Comparison of ENCODE assay signal across 1 cellular context in the genomic region with DNA sequence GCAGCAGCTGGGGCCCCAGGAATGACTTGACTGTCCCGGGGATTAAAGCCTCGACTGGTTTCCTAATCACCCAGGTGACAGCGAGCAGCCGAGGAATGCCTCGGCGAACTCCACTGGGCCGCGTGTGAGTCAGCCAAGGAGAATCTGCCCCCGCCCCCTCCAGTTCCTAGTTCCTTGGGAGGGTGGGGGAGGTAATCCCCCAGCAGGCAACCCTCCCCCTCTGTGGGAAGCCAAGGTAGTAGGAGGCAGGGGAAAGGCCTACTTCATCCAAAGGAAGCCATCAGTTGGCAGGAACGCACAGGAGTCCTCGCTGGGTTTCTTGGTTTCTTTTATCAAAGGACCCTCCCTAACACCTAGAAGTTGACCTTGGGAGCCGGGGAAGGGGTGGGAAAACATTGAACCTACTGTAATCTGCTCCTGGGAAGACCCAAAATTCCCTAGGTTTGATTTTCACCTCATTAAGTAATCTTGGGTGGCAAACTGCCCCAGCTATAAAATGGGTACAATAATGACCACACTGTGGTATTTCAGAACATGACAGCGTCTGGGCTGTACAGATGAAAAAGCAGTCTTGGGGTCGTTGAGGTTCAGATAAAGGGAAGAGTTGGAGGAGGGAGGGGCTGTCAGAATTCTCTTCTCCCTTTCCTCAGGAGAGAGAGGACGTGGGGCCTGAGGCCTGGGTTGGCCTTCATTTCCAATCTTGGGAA.
TF ChIP-seq lines count a peak whose summit lies in the region.

No MANE protein-coding gene starts in this region.

TF ChIP-seq in HEK293, 187 proteins besides CTCF, POLR2A, EP300 and RAD21 (continued from another document):
- TF ChIP-seq PATZ1 (tag by site-specific recombination; IDR thresholded peaks at IDR 0.05) (peak; percentile 83), KLF1 (tag by site-specific recombination; IDR thresholded peaks at IDR 0.05) (peak; percentile 58; the same call in 1 of the 2 replicates), ZSCAN5A (tag by site-specific recombination; IDR thresholded peaks at IDR 0.05) (no peak), IKZF3 (tag by site-specific recombination; IDR thresholded peaks at IDR 0.05) (peak; percentile 37; the same call in 1 of the 2 replicates), ZNF558 (tag by site-specific recombination; IDR thresholded peaks at IDR 0.05) (no peak), TRIM28 (IDR thresholded peaks at IDR 0.05; ENCODE audit: borderline replicate concordance, low read length) (no peak), INSM2 (tag by site-specific recombination; IDR thresholded peaks at IDR 0.05) (0 out of 2 replicates have a peak, but pooled peaks have one; percentile 33), KLF10 (tag by site-specific recombination; IDR thresholded peaks at IDR 0.05) (peak; percentile 78), ZNF629 (tag by site-specific recombination; IDR thresholded peaks at IDR 0.05) (0 out of 2 replicates have a peak, but pooled peaks have one; percentile 37), ZNF16 (tag by site-specific recombination; IDR thresholded peaks at IDR 0.05; ENCODE audit: low read depth) (no peak), GLI2 (tag by site-specific recombination; IDR thresholded peaks at IDR 0.05; ENCODE audit: borderline replicate concordance, low read depth) (no peak)
- TF ChIP-seq, protein P1, sequence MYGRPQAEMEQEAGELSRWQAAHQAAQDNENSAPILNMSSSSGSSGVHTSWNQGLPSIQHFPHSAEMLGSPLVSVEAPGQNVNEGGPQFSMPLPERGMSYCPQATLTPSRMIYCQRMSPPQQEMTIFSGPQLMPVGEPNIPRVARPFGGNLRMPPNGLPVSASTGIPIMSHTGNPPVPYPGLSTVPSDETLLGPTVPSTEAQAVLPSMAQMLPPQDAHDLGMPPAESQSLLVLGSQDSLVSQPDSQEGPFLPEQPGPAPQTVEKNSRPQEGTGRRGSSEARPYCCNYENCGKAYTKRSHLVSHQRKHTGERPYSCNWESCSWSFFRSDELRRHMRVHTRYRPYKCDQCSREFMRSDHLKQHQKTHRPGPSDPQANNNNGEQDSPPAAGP (tag by site-specific recombination; IDR thresholded peaks at IDR 0.05), result peak; percentile 58; the same call in 1 of the 2 replicates
- TF ChIP-seq, protein P2, sequence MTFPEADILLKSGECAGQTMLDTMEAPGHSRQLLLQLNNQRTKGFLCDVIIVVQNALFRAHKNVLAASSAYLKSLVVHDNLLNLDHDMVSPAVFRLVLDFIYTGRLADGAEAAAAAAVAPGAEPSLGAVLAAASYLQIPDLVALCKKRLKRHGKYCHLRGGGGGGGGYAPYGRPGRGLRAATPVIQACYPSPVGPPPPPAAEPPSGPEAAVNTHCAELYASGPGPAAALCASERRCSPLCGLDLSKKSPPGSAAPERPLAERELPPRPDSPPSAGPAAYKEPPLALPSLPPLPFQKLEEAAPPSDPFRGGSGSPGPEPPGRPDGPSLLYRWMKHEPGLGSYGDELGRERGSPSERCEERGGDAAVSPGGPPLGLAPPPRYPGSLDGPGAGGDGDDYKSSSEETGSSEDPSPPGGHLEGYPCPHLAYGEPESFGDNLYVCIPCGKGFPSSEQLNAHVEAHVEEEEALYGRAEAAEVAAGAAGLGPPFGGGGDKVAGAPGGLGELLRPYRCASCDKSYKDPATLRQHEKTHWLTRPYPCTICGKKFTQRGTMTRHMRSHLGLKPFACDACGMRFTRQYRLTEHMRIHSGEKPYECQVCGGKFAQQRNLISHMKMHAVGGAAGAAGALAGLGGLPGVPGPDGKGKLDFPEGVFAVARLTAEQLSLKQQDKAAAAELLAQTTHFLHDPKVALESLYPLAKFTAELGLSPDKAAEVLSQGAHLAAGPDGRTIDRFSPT (tag by site-specific recombination; IDR thresholded peaks at IDR 0.05), result no peak
TF ChIP-seq in HEK293: peak in this region for 22.
